ENCODE assay signal across 8 cellular contexts in the genomic region with DNA sequence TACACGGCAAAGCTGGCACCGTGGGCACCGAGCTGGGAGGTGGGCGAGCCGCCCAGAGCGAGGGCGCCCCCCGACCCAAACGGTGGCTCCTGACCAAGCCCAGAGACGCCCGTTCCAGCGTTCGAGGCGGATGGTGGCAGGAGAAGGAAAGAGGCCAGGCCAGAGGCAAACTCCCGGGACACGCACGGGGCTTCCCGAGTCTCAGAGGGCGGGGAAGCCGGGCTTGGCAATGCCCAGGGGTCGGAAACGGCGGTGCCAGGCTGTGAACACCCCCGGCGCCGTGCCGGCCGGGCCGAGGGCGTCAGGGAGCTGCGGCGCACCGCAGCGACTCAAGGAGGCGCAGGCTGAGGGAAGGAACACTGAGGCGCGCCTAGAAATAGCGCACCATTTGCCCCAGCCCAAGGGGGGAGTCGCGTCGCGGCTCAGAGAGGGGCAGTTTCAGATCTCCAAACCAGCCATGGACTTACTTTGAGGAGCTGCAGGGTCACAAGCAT. TPM values are rescaled to one million over a fixed set of nuclear protein-coding genes. Genes with fewer than 3 reads are reported as not detected.
A peak's percentile ranks its signal among the peaks of the same experiment; 100 is the strongest.
DNase-seq lines count a peak whose midpoint lies in the region; ATAC-seq and TF ChIP-seq lines count a peak whose summit lies in the region.

No MANE protein-coding gene starts in this region.

- TF ChIP-seq CTCF in spleen (IDR thresholded peaks at IDR 0.05 in 8 of 11, conservative IDR thresholded peaks at IDR 0.05 in 3 of 11), result peak in 4 of 11 experiments; percentile 15 to 30 (median 25)

- ATAC-seq in GM19468 (IDR thresholded peaks at IDR 0.05; ENCODE audit: extremely low read depth, unreplicated experiment) (peak; percentile 25), HG03558 (IDR thresholded peaks at IDR 0.05; ENCODE audit: extremely low read depth, unreplicated experiment) (peak; percentile 18), right cardiac atrium (peak; percentile 29 to 31)

- peaks cover 10% of the 10 kb centered on the region for H3K4me1 ChIP-seq in right cardiac atrium (ENCODE audit: control insufficient read depth, insufficient read depth, low read length)
- peaks cover 18 to 74% (median 56%) of the 10 kb centered on the region in 6 donors for H3K4me1 ChIP-seq in spleen

- intact Hi-C loops in right cardiac atrium (cut with DNase I) (loop anchor here in 2 of 4 donors (5.0 to 10.0 kb wide), 4 partner anchors 33 to 220 kb away; no protein-coding TSS in a partner anchor), spleen (cut with DNase I; ENCODE audit: low total_unique reads) (no loop called here)

- H3K9me3 ChIP-seq in right cardiac atrium (ENCODE audit: control insufficient read depth, low read length) (no peaks in the 10 kb centered on the region), spleen (no peaks in the 10 kb centered on the region)

- H3K27ac ChIP-seq in right cardiac atrium (ENCODE audit: low read length) (peak overlapping the region; percentile 68), spleen (peak overlapping the region; percentile 58 to 86 (median 82))

- no peaks in the 10 kb centered on the region for H3K27me3 ChIP-seq in right cardiac atrium (ENCODE audit: control insufficient read depth, insufficient read depth)
- peaks cover 0 to 100% (median 32%) of the 10 kb centered on the region in 7 donors for H3K27me3 ChIP-seq in spleen (replicated peaks in 1 of 7)

- WGBS in right cardiac atrium, result under 1% methylated on average over 42 of the region's 42 CpGs
- 0 to 3% (median 1%) methylated on average over 37 to 42 of the region's 42 CpGs for WGBS in spleen, 5 donors

- no peak for TF ChIP-seq POLR2A in spleen (IDR thresholded peaks at IDR 0.05)

- H3K4me3 ChIP-seq in right cardiac atrium (ENCODE audit: low read length) (peak overlapping the region; percentile 58), spleen (peak overlapping the region; percentile 46 to 76 (median 58))

- DNase-seq in ELR (ENCODE audit: low read depth) (peak; percentile 59), right cardiac atrium (peak in 2 of 3 donors; percentile 42 to 79), spleen (no peak), pons (ENCODE audit: low spot score) (no peak), iPS-NIHi7 (ENCODE audit: extremely low spot score) (no peak)
- DNase-seq in activated gamma-delta T cell treated with anti-CD3 and anti-CD28 coated beads, Interleukin-2, amount 50 U/mL, for 16 hours (ENCODE audit: low read depth), result peak; percentile 14

- no peaks in the 10 kb centered on the region for H3K36me3 ChIP-seq in spleen

RNA-seq across cellular contexts. Expression of gene SPRY4, which starts 0.4 kb away (rescaled TPM):
- total RNA-seq in right cardiac atrium (10 to 100 TPM in 2 of 4 donors, 1 to 10 TPM in 2; 8.3 to 18.3 (median 11.7) TPM), spleen (10 to 100 TPM in 6 of 7 donors, 1 to 10 TPM in 1; 9.4 to 33.5 (median 21.2) TPM)
- polyA plus RNA-seq in right cardiac atrium (8.1 TPM), spleen (1 to 10 TPM in 2 of 3 donors, under 1 TPM in 1; 0.76 to 2.0 (median 1.1) TPM)

Comparison
In these comparisons a context has a peak if more than half of its experiments do, and no peak if none do; other contexts are left out.
1. DNase-seq: peak in ELR (single experiment), activated gamma-delta T cell treated with anti-CD3 and anti-CD28 coated beads, Interleukin-2, amount 50 U/mL, for 16 hours (single experiment) and right cardiac atrium (2 of 3); none in spleen (single experiment), pons (single experiment) and iPS-NIHi7 (single experiment).
2. Peak in every context shown above with its lines, with median percentiles within 50 percentile points of each other: ATAC-seq.